ENCODE assay signal across 8 cellular contexts in the genomic region with DNA sequence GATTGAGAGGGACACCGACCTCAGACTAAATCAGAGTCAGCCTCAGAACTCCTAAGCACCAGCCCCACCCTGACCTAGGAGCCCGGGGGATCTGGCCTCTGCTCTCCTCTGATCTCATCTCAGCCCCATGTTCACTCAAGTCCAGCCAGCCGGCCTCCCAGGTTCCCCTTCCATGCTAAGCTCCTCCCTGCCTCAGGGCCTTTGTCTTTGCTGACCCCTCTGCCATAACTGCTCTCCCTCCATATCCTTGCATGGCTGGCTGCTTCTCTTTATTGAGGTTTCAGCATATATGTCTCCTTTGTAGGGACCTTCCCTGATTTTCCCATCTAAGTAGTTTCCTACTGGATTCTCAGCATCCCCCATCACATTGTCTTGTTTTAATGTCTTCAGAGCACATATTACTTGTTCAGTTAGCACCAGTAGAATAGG. TPM values are rescaled to one million over a fixed set of nuclear protein-coding genes. Genes with fewer than 3 reads are reported as not detected.
DNase-seq lines count a peak whose midpoint lies in the region; ATAC-seq, FAIRE-seq and TF ChIP-seq lines count a peak whose summit lies in the region.

No MANE protein-coding gene starts in this region.

- peaks cover 29% of the 10 kb centered on the region for H3K4me1 Mint-ChIP-seq in activated CD8-positive, alpha-beta T cell treated with anti-CD3 and anti-CD28 coated beads for 36 hours (ENCODE audit: low read depth)

- H3K9me3 Mint-ChIP-seq in activated CD8-positive, alpha-beta T cell treated with anti-CD3 and anti-CD28 coated beads for 36 hours, result no peaks in the 10 kb centered on the region

- H3K4me2 ChIP-seq in keratinocyte (ENCODE audit: control insufficient read depth, extremely low read depth, insufficient read depth, low read depth, low read length), result peak overlapping the region; percentile 77

- FAIRE-seq in keratinocyte (lab: Jason Lieb, UNC), result no peak

- no peak overlapping the region for H3K4me3 ChIP-seq in keratinocyte (ENCODE audit: control insufficient read depth in 2 of 3, extremely low read depth in 1 of 3, insufficient read depth in 2 of 3, low read depth in 1 of 3, low read length in 3 of 3)

- H3K9ac ChIP-seq in keratinocyte (ENCODE audit: control insufficient read depth, extremely low read depth, insufficient read depth, low read length), result peak overlapping the region; percentile 70

- no peak overlapping the region for H3K27ac Mint-ChIP-seq in activated CD8-positive, alpha-beta T cell treated with anti-CD3 and anti-CD28 coated beads for 36 hours

- no peaks in the 10 kb centered on the region for H4K20me1 ChIP-seq in keratinocyte (ENCODE audit: control insufficient read depth, extremely low read depth, insufficient read depth, low read length)

- DNase-seq in activated CD8-positive, alpha-beta T cell treated with anti-CD3 and anti-CD28 coated beads for 36 hours, result no peak
- DNase-seq in keratinocyte (ENCODE audit: low read depth, low spot score) (no peak), substantia nigra (lab: John Stamatoyannopoulos, UW) (no peak), SK-N-DZ (ENCODE audit: low spot score) (no peak), midbrain (lab: John Stamatoyannopoulos, UW) (no peak), NCI-H510A treated with DMSO at 0.1 percent for 48 hours (lab: John Stamatoyannopoulos, UW) (no peak)
- no peak for DNase-seq in stimulated activated CD4-positive, alpha-beta T cell treated with anti-CD3 and anti-CD28 coated beads, Interleukin-4, amount 100 ng/mL, for 24 hours

- H3K27me3 ChIP-seq in keratinocyte (ENCODE audit: control insufficient read depth, extremely low read depth, insufficient read depth, low read length), result peaks cover 4% of the 10 kb centered on the region

- no peaks in the 10 kb centered on the region for H3K79me2 ChIP-seq in keratinocyte (ENCODE audit: control insufficient read depth, insufficient read depth, low read length)

- H3K27ac ChIP-seq in keratinocyte (ENCODE audit: control insufficient read depth, insufficient read depth, low read length) (no peak overlapping the region), substantia nigra (ENCODE audit: low read depth, low read length, poor library complexity, severe bottlenecking) (peak overlapping the region; percentile 84)

- no peaks in the 10 kb centered on the region for H3K36me3 Mint-ChIP-seq in activated CD8-positive, alpha-beta T cell treated with anti-CD3 and anti-CD28 coated beads for 36 hours (ENCODE audit: low read depth)

- no peaks in the 10 kb centered on the region for H3K36me3 ChIP-seq in keratinocyte (ENCODE audit: control insufficient read depth in 2 of 2, extremely low read depth in 1 of 2, insufficient read depth in 2 of 2, low read length in 2 of 2)

- ATAC-seq in GM21367 (IDR thresholded peaks at IDR 0.05; ENCODE audit: unreplicated experiment), result peak; percentile 1
- no peak for ATAC-seq in activated CD8-positive, alpha-beta T cell treated with anti-CD3 and anti-CD28 coated beads for 36 hours

- intact Hi-C loops in activated CD8-positive, alpha-beta T cell treated with anti-CD3 and anti-CD28 coated beads for 36 hours (cut with micrococcal nuclease), result no loop called here

- dilution Hi-C loops in keratinocyte (cut with MboI; ENCODE audit: extremely low pct_ligation_motif_present, low sequenced_read_pairs), result no loop called here

- no peaks in the 10 kb centered on the region for H3K9me3 ChIP-seq in keratinocyte (ENCODE audit: control insufficient read depth, low read depth, low read length)

- POLR2A ChIA-PET in activated CD8-positive, alpha-beta T cell treated with anti-CD3 and anti-CD28 coated beads for 36 hours (lab: Charles Lee), result interaction anchor here (0.6 to 1.0 kb wide), 4 partner anchors 12 to 170 kb away, joined by 3 to 4 read pairs (median 3); no protein-coding TSS in a partner anchor

- H3K9me1 ChIP-seq in keratinocyte (ENCODE audit: control insufficient read depth, extremely low read depth, insufficient read depth, low read length), result no peaks in the 10 kb centered on the region

- peaks cover 5% of the 10 kb centered on the region for H3K27me3 Mint-ChIP-seq in activated CD8-positive, alpha-beta T cell treated with anti-CD3 and anti-CD28 coated beads for 36 hours

- CTCF ChIA-PET in activated CD8-positive, alpha-beta T cell treated with anti-CD3 and anti-CD28 coated beads for 36 hours (lab: Charles Lee), result interaction anchor here (1.4 to 5.5 kb wide), 2 partner anchors 10 to 18 kb away, joined by 6 to 22 read pairs; a partner anchor contains a TSS

- H2AFZ ChIP-seq in keratinocyte (ENCODE audit: control insufficient read depth, low read length), result peak overlapping the region; percentile 94

- TF ChIP-seq CTCF in activated CD8-positive, alpha-beta T cell treated with anti-CD3 and anti-CD28 coated beads for 36 hours (IDR thresholded peaks at IDR 0.05), result no peak
- no peak for TF ChIP-seq CTCF in keratinocyte (optimal IDR thresholded peaks at IDR 0.05 in 1 of 3, IDR thresholded peaks at IDR 0.05 in 1 of 3, conservative IDR thresholded peaks at IDR 0.05 in 1 of 3; ENCODE audit: extremely low read depth in 1 of 3, insufficient read depth in 2 of 3, low read length in 3 of 3)

- peaks cover 5% of the 10 kb centered on the region for H3K4me1 ChIP-seq in keratinocyte (ENCODE audit: control insufficient read depth, extremely low read depth, insufficient read depth, low read length)

- peak overlapping the region; percentile 68 for H3K4me3 Mint-ChIP-seq in activated CD8-positive, alpha-beta T cell treated with anti-CD3 and anti-CD28 coated beads for 36 hours

RNA-seq across cellular contexts. Expression of a gene that starts 0.8 kb away (rescaled TPM):
- 1 to 10 TPM; 3.9 to 4.7 TPM for total RNA-seq in activated CD8-positive, alpha-beta T cell treated with anti-CD3 and anti-CD28 coated beads for 36 hours
- 0.79 to 2.0 TPM (median 1.0 TPM) in 3 replicates for polyA plus RNA-seq in keratinocyte
- polyA plus RNA-seq in keratinocyte (2011; ENCODE audit: low read depth), result not detected
- 0.44 and 0.66 TPM in 2 replicates for polyA plus RNA-seq in keratinocyte (2011; cell fraction: cytosol; rRNA removed)
- 1.8 and 2.1 TPM in 2 replicates for polyA plus RNA-seq in keratinocyte (2011; cell fraction: nucleus; rRNA removed)
- 0.08 and 4.0 TPM in 2 replicates for polyA plus RNA-seq in keratinocyte (2012; ENCODE audit: low replicate concordance)
- polyA minus RNA-seq in keratinocyte, result 1.7 to 6.8 TPM (median 3.3 TPM) in 3 replicates
- not detected for polyA minus RNA-seq in keratinocyte (2011; cell fraction: cytosol; rRNA and poly(A)+ RNA removed)
- 1.9 and 2.0 TPM in 2 replicates for polyA minus RNA-seq in keratinocyte (2011; cell fraction: nucleus; rRNA and poly(A)+ RNA removed)
- 0.21 TPM in 1 of 2 replicates, not detected in the other for polyA plus RNA-seq in SK-N-DZ (2014; cell fraction: cytosol; rRNA removed)
- not detected in 2 replicates for polyA plus RNA-seq in SK-N-DZ (2014; cell fraction: nucleus; rRNA removed)

RNA-seq across cellular contexts. Expression of a gene that starts 18.7 kb away (rescaled TPM):
- total RNA-seq in activated CD8-positive, alpha-beta T cell treated with anti-CD3 and anti-CD28 coated beads for 36 hours, result 100 to 1,000 TPM; 196 to 201 TPM
- 0.03 TPM in 3 replicates for polyA plus RNA-seq in keratinocyte
- polyA plus RNA-seq in keratinocyte (2011; ENCODE audit: low read depth), result not detected
- polyA plus RNA-seq in keratinocyte (2011; cell fraction: cytosol; rRNA removed), result 0.06 TPM in 1 of 2 replicates, not detected in the other
- polyA plus RNA-seq in keratinocyte (2011; cell fraction: nucleus; rRNA removed), result 0.04 TPM in 1 of 2 replicates, not detected in the other
- not detected in 2 replicates for polyA plus RNA-seq in keratinocyte (2012; ENCODE audit: low replicate concordance)
- not detected in 3 replicates for polyA minus RNA-seq in keratinocyte
- polyA minus RNA-seq in keratinocyte (2011; cell fraction: cytosol; rRNA and poly(A)+ RNA removed), result not detected
- not detected in 2 replicates for polyA minus RNA-seq in keratinocyte (2011; cell fraction: nucleus; rRNA and poly(A)+ RNA removed)
- polyA plus RNA-seq in SK-N-DZ (2014; cell fraction: cytosol; rRNA removed), result not detected in 2 replicates
- not detected in 2 replicates for polyA plus RNA-seq in SK-N-DZ (2014; cell fraction: nucleus; rRNA removed)

RNA-seq across cellular contexts. Expression of a gene that starts 28.5 kb away (rescaled TPM):
- 1 to 10 TPM; 1.1 to 1.3 TPM for total RNA-seq in activated CD8-positive, alpha-beta T cell treated with anti-CD3 and anti-CD28 coated beads for 36 hours
- polyA plus RNA-seq in keratinocyte, result 16.6 to 54.1 TPM (median 29.7 TPM) in 3 replicates
- 5.2 TPM for polyA plus RNA-seq in keratinocyte (2011; ENCODE audit: low read depth)
- polyA plus RNA-seq in keratinocyte (2011; cell fraction: cytosol; rRNA removed), result 7.8 and 17.4 TPM in 2 replicates
- 95.7 and 118 TPM in 2 replicates for polyA plus RNA-seq in keratinocyte (2011; cell fraction: nucleus; rRNA removed)
- polyA plus RNA-seq in keratinocyte (2012; ENCODE audit: low replicate concordance), result 33.0 and 69.2 TPM in 2 replicates
- 19.0 to 37.6 TPM (median 37.4 TPM) in 3 replicates for polyA minus RNA-seq in keratinocyte
- polyA minus RNA-seq in keratinocyte (2011; cell fraction: cytosol; rRNA and poly(A)+ RNA removed), result 74.1 TPM
- polyA minus RNA-seq in keratinocyte (2011; cell fraction: nucleus; rRNA and poly(A)+ RNA removed), result 120 and 141 TPM in 2 replicates
- 206 and 314 TPM in 2 replicates for polyA plus RNA-seq in SK-N-DZ (2014; cell fraction: cytosol; rRNA removed)
- 775 and 968 TPM in 2 replicates for polyA plus RNA-seq in SK-N-DZ (2014; cell fraction: nucleus; rRNA removed)

RNA-seq across cellular contexts. Expression of a gene that starts 38.8 kb away (rescaled TPM):
- 100 to 1,000 TPM in 1 of 2 experiments, 10 to 100 TPM in 1; 93.2 to 101 TPM for total RNA-seq in activated CD8-positive, alpha-beta T cell treated with anti-CD3 and anti-CD28 coated beads for 36 hours
- 19.0 to 42.3 TPM (median 25.2 TPM) in 3 replicates for polyA plus RNA-seq in keratinocyte
- polyA plus RNA-seq in keratinocyte (2011; ENCODE audit: low read depth), result 3.0 TPM
- polyA plus RNA-seq in keratinocyte (2011; cell fraction: cytosol; rRNA removed), result 25.2 and 30.7 TPM in 2 replicates
- polyA plus RNA-seq in keratinocyte (2011; cell fraction: nucleus; rRNA removed), result 61.2 and 75.2 TPM in 2 replicates
- polyA plus RNA-seq in keratinocyte (2012; ENCODE audit: low replicate concordance), result 40.9 and 55.3 TPM in 2 replicates
- 20.4 to 81.9 TPM (median 21.7 TPM) in 3 replicates for polyA minus RNA-seq in keratinocyte
- polyA minus RNA-seq in keratinocyte (2011; cell fraction: cytosol; rRNA and poly(A)+ RNA removed), result 19.2 TPM
- 21.9 and 25.1 TPM in 2 replicates for polyA minus RNA-seq in keratinocyte (2011; cell fraction: nucleus; rRNA and poly(A)+ RNA removed)
- 32.4 and 34.1 TPM in 2 replicates for polyA plus RNA-seq in SK-N-DZ (2014; cell fraction: cytosol; rRNA removed)
- polyA plus RNA-seq in SK-N-DZ (2014; cell fraction: nucleus; rRNA removed), result 12.8 and 16.7 TPM in 2 replicates

RNA-seq across cellular contexts. Expression of a gene that starts 46.4 kb away (rescaled TPM):
- 100 to 1,000 TPM; 142 to 150 TPM for total RNA-seq in activated CD8-positive, alpha-beta T cell treated with anti-CD3 and anti-CD28 coated beads for 36 hours
- polyA plus RNA-seq in keratinocyte, result 16.9 to 67.7 TPM (median 35.4 TPM) in 3 replicates
- 59.7 TPM for polyA plus RNA-seq in keratinocyte (2011; ENCODE audit: low read depth)
- 24.2 and 32.7 TPM in 2 replicates for polyA plus RNA-seq in keratinocyte (2011; cell fraction: cytosol; rRNA removed)
- 43.1 and 51.4 TPM in 2 replicates for polyA plus RNA-seq in keratinocyte (2011; cell fraction: nucleus; rRNA removed)
- 60.5 and 80.0 TPM in 2 replicates for polyA plus RNA-seq in keratinocyte (2012; ENCODE audit: low replicate concordance)
- polyA minus RNA-seq in keratinocyte, result 17.2 to 109 TPM (median 31.9 TPM) in 3 replicates
- 36.4 TPM for polyA minus RNA-seq in keratinocyte (2011; cell fraction: cytosol; rRNA and poly(A)+ RNA removed)
- polyA minus RNA-seq in keratinocyte (2011; cell fraction: nucleus; rRNA and poly(A)+ RNA removed), result 22.9 and 24.7 TPM in 2 replicates
- 123 and 160 TPM in 2 replicates for polyA plus RNA-seq in SK-N-DZ (2014; cell fraction: cytosol; rRNA removed)
- 62.6 and 67.4 TPM in 2 replicates for polyA plus RNA-seq in SK-N-DZ (2014; cell fraction: nucleus; rRNA removed)
